Comparison of ENCODE assay signal across 15 cellular contexts in the genomic region with DNA sequence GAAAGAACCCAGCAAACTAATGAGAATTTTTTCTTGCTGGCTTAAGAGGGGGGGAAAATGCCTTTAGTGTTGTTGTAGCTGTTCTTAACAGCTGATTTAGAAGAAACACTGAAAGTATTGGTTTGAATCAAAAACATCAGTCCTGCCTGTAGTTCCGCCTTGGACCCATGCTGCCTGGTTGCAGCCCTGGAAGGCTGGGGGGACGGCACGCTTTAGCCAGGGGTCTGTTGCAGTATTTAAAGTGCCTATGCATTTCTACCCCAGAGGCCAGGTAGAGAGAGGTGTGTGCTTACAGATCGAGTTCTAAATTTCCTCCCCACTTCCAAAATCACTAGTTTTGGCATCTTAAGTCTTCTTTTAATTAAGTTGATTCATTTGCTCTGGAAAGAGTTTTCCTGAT.
A peak's percentile ranks its signal among the peaks of the same experiment; 100 is the strongest.
DNase-seq lines count a peak whose midpoint lies in the region; ATAC-seq and TF ChIP-seq lines count a peak whose summit lies in the region.
"Had no signal": no experiment of that assay in that cellular context is flagged by ENCODE, and none has a peak within 500 bp of the region (broad histone marks: within the 10 kb centered on the region; RNA-seq: fewer than 3 reads in every experiment).

No MANE protein-coding gene starts in this region.

- H3K27me3 ChIP-seq in DOHH2 (ENCODE audit: control insufficient read depth, low read length) = no peaks in the 10 kb centered on the region
- no peaks in the 10 kb centered on the region for H3K27me3 ChIP-seq in spleen (replicated peaks in 1 of 7)

- peak overlapping the region; percentile 66 for H3K4me2 ChIP-seq in DOHH2 (ENCODE audit: low read length)

- 83 to 96% (median 96%) methylated on average over 4 of the region's 4 CpGs for WGBS in spleen, 5 donors

- H3K9me3 Mint-ChIP-seq in memory B cell = no peaks in the 10 kb centered on the region
- H3K9me3 Mint-ChIP-seq in type B pancreatic cell = no peaks in the 10 kb centered on the region

- H3K27ac ChIP-seq in DOHH2 (ENCODE audit: low read depth, low read length) (peak overlapping the region; percentile 75), spleen (no peak overlapping the region)

- H3F3A ChIP-seq in DOHH2 (ENCODE audit: control insufficient read depth, insufficient read depth) = peaks cover 24% of the 10 kb centered on the region

- TF ChIP-seq POLR2A in spleen (IDR thresholded peaks at IDR 0.05) = no peak

- H3K27me3 Mint-ChIP-seq in T-helper 17 cell (no peaks in the 10 kb centered on the region), memory B cell (no peaks in the 10 kb centered on the region), type B pancreatic cell (no peaks in the 10 kb centered on the region)

- TF ChIP-seq CTCF in DOHH2 (IDR thresholded peaks at IDR 0.05; ENCODE audit: low read depth, low read length, poor library complexity, severe bottlenecking) (no peak), type B pancreatic cell (conservative IDR thresholded peaks at IDR 0.05) (no peak), spleen (IDR thresholded peaks at IDR 0.05 in 8 of 11, conservative IDR thresholded peaks at IDR 0.05 in 3 of 11) (no peak)

- H3K36me3 ChIP-seq in DOHH2 (ENCODE audit: control insufficient read depth, low read length) (0 out of 2 replicates have a peak, but pooled peaks cover 4% of the 10 kb centered on the region), spleen (no peaks in the 10 kb centered on the region)

- H3K4me3 ChIP-seq in DOHH2 (ENCODE audit: low read length) (peak overlapping the region; percentile 21), spleen (no peak overlapping the region)

- ATAC-seq in T-helper 17 cell (no peak), memory B cell (ENCODE audit: low read depth) (no peak), HG03097 (IDR thresholded peaks at IDR 0.05; ENCODE audit: low FRiP score, unreplicated experiment) (no peak), HG02884 (IDR thresholded peaks at IDR 0.05; ENCODE audit: unreplicated experiment) (no peak)
- ATAC-seq: Panc1 had no signal

- no peaks in the 10 kb centered on the region for H3K9me3 ChIP-seq in DOHH2 (ENCODE audit: control insufficient read depth, insufficient read depth, low read length)
- no peaks in the 10 kb centered on the region for H3K9me3 ChIP-seq in T-helper 17 cell (ENCODE audit: control insufficient read depth, low read length, poor library complexity, severe bottlenecking)
- H3K9me3 ChIP-seq in spleen = no peaks in the 10 kb centered on the region

- H3K9me2 ChIP-seq in DOHH2 (replicated peaks; ENCODE audit: control insufficient read depth, low read length) = no peaks in the 10 kb centered on the region

- peak overlapping the region; percentile 21 for H3K27ac Mint-ChIP-seq in T-helper 17 cell
- peak overlapping the region; percentile 28 for H3K27ac Mint-ChIP-seq in memory B cell
- H3K27ac Mint-ChIP-seq in type B pancreatic cell = peak overlapping the region; percentile 39

- no peak overlapping the region for H3K4me3 Mint-ChIP-seq in T-helper 17 cell
- no peak overlapping the region for H3K4me3 Mint-ChIP-seq in memory B cell
- no peak overlapping the region for H3K4me3 Mint-ChIP-seq in type B pancreatic cell

- no peaks in the 10 kb centered on the region for H4K20me1 ChIP-seq in DOHH2 (ENCODE audit: control insufficient read depth, insufficient read depth, low read depth, low read length)

- peaks cover 71% of the 10 kb centered on the region for H3K4me1 ChIP-seq in DOHH2 (ENCODE audit: control insufficient read depth, low read length)
- peaks cover 11 to 44% (median 21%) of the 10 kb centered on the region in 6 donors for H3K4me1 ChIP-seq in spleen

- H3K36me3 Mint-ChIP-seq in T-helper 17 cell (ENCODE audit: low read depth) = peaks cover 2% of the 10 kb centered on the region
- H3K36me3 Mint-ChIP-seq in memory B cell = peaks cover 6% of the 10 kb centered on the region
- H3K36me3 Mint-ChIP-seq in type B pancreatic cell = no peaks in the 10 kb centered on the region

- intact Hi-C loops in spleen (cut with DNase I; ENCODE audit: low total_unique reads) = no loop called here

- H3K4me1 Mint-ChIP-seq in T-helper 17 cell (peaks cover 30% of the 10 kb centered on the region), memory B cell (peaks cover 25% of the 10 kb centered on the region), type B pancreatic cell (ENCODE audit: unreplicated experiment) (peaks cover 87% of the 10 kb centered on the region)

- H3K79me2 ChIP-seq in DOHH2 (ENCODE audit: control insufficient read depth, low read length) = peaks cover 32% of the 10 kb centered on the region

- DNase-seq in T-helper 17 cell = no peak
- no peak for DNase-seq in memory B cell (ENCODE audit: low spot score in 2 of 2)
- DNase-seq in type B pancreatic cell (ENCODE audit: extremely low spot score, unreplicated experiment) = no peak
- DNase-seq in spleen = no peak
- DNase-seq: C1 segment of cervical spinal cord, DMS 273 treated with DMSO at 0.1 percent for 48 hours, NCI-H1048, NCI-H1436 treated with DMSO at 0.1 percent for 48 hours, NCI-H2081, NCI-H748 treated with DMSO at 0.1 percent for 48 hours, SW 1271 had no signal
